In genomic region chr1:203447598-203447997, GRCh38 we compare ENCODE assay signal across 15 cellular contexts. TPM values are rescaled to one million over a fixed set of nuclear protein-coding genes. Genes with fewer than 3 reads are reported as not detected.
"Had no signal": no experiment of that assay in that cellular context is flagged by ENCODE, and none has a peak within 500 bp of the region (broad histone marks: within the 10 kb centered on the region; RNA-seq: fewer than 3 reads in every experiment).

No MANE protein-coding gene starts in this region.

RNA-seq across cellular contexts. Expression of gene PRELP, which starts 28.0 kb away (rescaled TPM):
- total RNA-seq: cardiac muscle cell; dermis microvascular lymphatic vessel endothelial cell; lung microvascular endothelial cell; natural killer cell treated with Interleukin-12 subunit alpha and Interleukin-12 subunit beta and Interleukin-15 and Interleukin-18, amount 100 ng/mL, for 72 hours had no signal

RNA-seq across cellular contexts. Expression of gene OPTC, which starts 46.4 kb away (rescaled TPM):
- total RNA-seq: cardiac muscle cell; dermis microvascular lymphatic vessel endothelial cell; esophagus squamous epithelium; kidney; left lobe of liver; lower leg skin; lung microvascular endothelial cell; mesothelial cell of epicardium; mucosa of descending colon; natural killer cell treated with Interleukin-12 subunit alpha and Interleukin-12 subunit beta and Interleukin-15 and Interleukin-18, amount 100 ng/mL, for 72 hours; osteoblast; progenitor cell of endocrine pancreas; renal cortical epithelial cell; stomach; upper lobe of right lung had no signal
- polyA plus RNA-seq: cardiac muscle cell, stomach had no signal
